In the genomic region with DNA sequence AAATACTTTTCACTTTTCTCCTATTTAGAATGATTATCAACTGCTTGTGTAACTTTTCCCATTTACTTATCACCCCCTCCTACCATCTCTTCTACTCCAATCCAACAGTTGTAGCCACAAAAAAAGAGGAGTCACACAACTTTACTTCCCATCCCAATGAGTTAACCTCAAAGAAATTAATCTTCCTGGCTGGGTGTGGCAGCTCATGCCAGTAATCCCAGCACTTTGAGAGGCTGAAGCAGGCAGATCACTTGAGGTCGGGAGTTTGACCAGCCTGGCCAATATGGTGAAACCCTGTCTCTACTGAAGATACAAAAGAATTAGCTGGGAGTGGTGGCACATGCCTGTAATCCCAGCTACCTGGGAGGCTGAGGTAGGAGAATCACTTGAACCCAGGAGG, we compare ENCODE assay signal across 26 cellular contexts.
"Had no signal": no experiment of that assay in that cellular context is flagged by ENCODE, and none has a peak within 500 bp of the region (broad histone marks: within the 10 kb centered on the region; RNA-seq: fewer than 3 reads in every experiment).

No MANE protein-coding gene starts in this region.

- H3K27me3 Mint-ChIP-seq: activated CD4-positive, alpha-beta memory T cell treated with anti-CD3 and anti-CD28 coated beads for 36 hours; activated CD8-positive, alpha-beta memory T cell treated with anti-CD3 and anti-CD28 coated beads, Interleukin-2, amount 10 ng/mL, durations not matched to agents 7 days and 5 days; activated naive CD8-positive, alpha-beta T cell had no signal

- ATAC-seq: activated CD8-positive, alpha-beta memory T cell treated with anti-CD3 and anti-CD28 coated beads, Interleukin-2, amount 10 ng/mL, durations not matched to agents 7 days and 5 days; heart right ventricle; left cardiac atrium; sciatic nerve; SK-N-SH treated with all-trans-retinoic acid at 6 μM for 48 hours had no signal

- H3K4me1 ChIP-seq: upper lobe of left lung had no signal

- H3K4me1 Mint-ChIP-seq: neural crest cell had no signal

- H3K27ac Mint-ChIP-seq: activated CD4-positive, alpha-beta memory T cell treated with anti-CD3 and anti-CD28 coated beads for 36 hours; activated CD8-positive, alpha-beta memory T cell treated with anti-CD3 and anti-CD28 coated beads, Interleukin-2, amount 10 ng/mL, durations not matched to agents 7 days and 5 days; activated naive CD8-positive, alpha-beta T cell had no signal

- DNase-seq: activated CD4-positive, alpha-beta memory T cell treated with anti-CD3 and anti-CD28 coated beads for 36 hours; activated CD4-positive, alpha-beta T cell treated with anti-CD3 and anti-CD28 coated beads for 48 hours; activated CD4-positive, CD25-positive, alpha-beta regulatory T cell; activated CD8-positive, alpha-beta memory T cell treated with anti-CD3 and anti-CD28 coated beads, Interleukin-2, amount 10 ng/mL, durations not matched to agents 7 days and 5 days; activated gamma-delta T cell treated with Interleukin-2 at 50 U/mL for 16 hours; activated T-cell treated with anti-CD3 and anti-CD28 coated beads for 4 hours; amygdala; heart right ventricle; islet precursor cell; left cardiac atrium; mesenchymal stem cell; occipital lobe; posterior cingulate gyrus; stimulated activated CD4-positive, alpha-beta T cell treated with anti-CD3 and anti-CD28 coated beads, Interleukin-15, amount 100 ng/mL, for 24 hours; stimulated activated CD8-positive, alpha-beta memory T cell treated with anti-CD3 and anti-CD28 coated beads, Interleukin-4, amount 100 ng/mL, for 48 hours; stimulated activated naive CD4-positive, alpha-beta T cell treated with Interleukin-2 at 50 U/mL for 16 hours; T-helper 1 cell; T-helper 9 cell; upper lobe of left lung had no signal

- H3K9me3 Mint-ChIP-seq: activated CD4-positive, alpha-beta memory T cell treated with anti-CD3 and anti-CD28 coated beads for 36 hours; neural crest cell had no signal

- H3K4me3 Mint-ChIP-seq: activated CD4-positive, alpha-beta memory T cell treated with anti-CD3 and anti-CD28 coated beads for 36 hours; activated CD8-positive, alpha-beta memory T cell treated with anti-CD3 and anti-CD28 coated beads, Interleukin-2, amount 10 ng/mL, durations not matched to agents 7 days and 5 days; activated naive CD8-positive, alpha-beta T cell; neural crest cell had no signal

- H3K27me3 ChIP-seq: heart right ventricle, upper lobe of left lung had no signal

- H3K27ac ChIP-seq: coronary artery, heart right ventricle, thoracic aorta, upper lobe of left lung had no signal

- H3K4me3 ChIP-seq: coronary artery, heart right ventricle, smooth muscle cell, thoracic aorta, upper lobe of left lung had no signal

- H3K9me3 ChIP-seq: heart right ventricle, thoracic aorta, upper lobe of left lung had no signal
